In the genomic region with DNA sequence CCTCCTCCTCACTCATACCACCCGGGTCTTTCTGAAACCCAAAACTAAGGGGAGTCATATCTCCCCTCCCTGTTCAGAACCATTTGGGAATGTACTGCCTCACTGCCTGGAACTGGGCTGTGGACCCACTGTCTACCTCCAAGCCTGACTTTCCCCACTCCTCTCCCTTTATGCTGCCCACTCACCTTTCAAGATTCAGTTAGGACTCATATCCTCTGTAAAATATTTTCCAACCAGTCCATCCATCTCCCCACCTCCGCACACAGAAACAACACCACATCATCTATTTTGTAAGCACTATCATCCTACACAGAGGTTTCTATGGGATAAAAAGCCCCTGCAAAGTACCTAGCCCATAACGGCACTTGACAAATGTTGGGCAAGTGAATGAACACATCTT, we compare ENCODE assay signal across 21 cellular contexts.
DNase-seq lines count a peak whose midpoint lies in the region; ATAC-seq and TF ChIP-seq lines count a peak whose summit lies in the region.
"Had no signal": no experiment of that assay in that cellular context is flagged by ENCODE, and none has a peak within 500 bp of the region (broad histone marks: within the 10 kb centered on the region; RNA-seq: fewer than 3 reads in every experiment).

No MANE protein-coding gene starts in this region.

- CTCF ChIA-PET in OCI-LY7 (lab: Charles Lee; ENCODE audit: unreplicated experiment), result no interaction called here

- peaks cover 2% of the 10 kb centered on the region for H3K36me3 Mint-ChIP-seq in activated T-cell treated with anti-CD3 and anti-CD28 coated beads, Interleukin-2, amount 50 U/mL, for 24 hours (ENCODE audit: low read depth)
- peaks cover under 1% of the 10 kb centered on the region for H3K36me3 Mint-ChIP-seq in activated T-cell treated with anti-CD3 and anti-CD28 coated beads, Interleukin-2, amount 50 U/mL, for 4 hours (ENCODE audit: insufficient read depth)
- H3K36me3 Mint-ChIP-seq in central memory CD8-positive, alpha-beta T cell (ENCODE audit: insufficient read depth), result no peaks in the 10 kb centered on the region

- H3K4me1 ChIP-seq in OCI-LY7 (ENCODE audit: insufficient read depth, low read length, poor library complexity, severe bottlenecking) (peaks cover 12% of the 10 kb centered on the region), neuronal stem cell (ENCODE audit: control insufficient read depth in 2 of 2, insufficient read depth in 1 of 2, low read depth in 1 of 2, low read length in 2 of 2) (peaks cover 0 to 3% of the 10 kb centered on the region in 2 donors), osteoblast (ENCODE audit: insufficient read depth, low read length) (no peaks in the 10 kb centered on the region)
- H3K4me1 ChIP-seq: gastroesophageal sphincter, sigmoid colon, testis had no signal

- peak overlapping the region; percentile 45 for H3K27ac Mint-ChIP-seq in activated T-cell treated with anti-CD3 and anti-CD28 coated beads, Interleukin-2, amount 50 U/mL, for 24 hours
- H3K27ac Mint-ChIP-seq in central memory CD8-positive, alpha-beta T cell (ENCODE audit: low read depth), result peak overlapping the region; percentile 69
- H3K27ac Mint-ChIP-seq in stimulated activated naive CD8-positive, alpha-beta T cell treated with anti-CD3 and anti-CD28 coated beads, Interleukin-15, amount 100 ng/mL, for 72 hours, result peak overlapping the region; percentile 31 to 86

- peaks cover 0 to 5% (median 0%) of the 10 kb centered on the region in 3 experiments for H3K27me3 ChIP-seq in neuronal stem cell (ENCODE audit: control insufficient read depth in 3 of 3, insufficient read depth in 3 of 3, low read depth in 1 of 3, low read length in 3 of 3)
- H3K27me3 ChIP-seq in osteoblast (ENCODE audit: insufficient read depth, low read length), result no peaks in the 10 kb centered on the region
- H3K27me3 ChIP-seq: gastroesophageal sphincter, sigmoid colon, testis had no signal

- H2BK5ac ChIP-seq in neuronal stem cell (ENCODE audit: low read length), result no peak overlapping the region

- H3K23ac ChIP-seq in neuronal stem cell (ENCODE audit: low read depth, low read length, poor library complexity), result no peak overlapping the region

- H3K9ac ChIP-seq in neuronal stem cell (ENCODE audit: low read depth, low read length, poor library complexity), result no peak overlapping the region

- no peak for ATAC-seq in activated T-cell treated with anti-CD3 and anti-CD28 coated beads, Interleukin-2, amount 50 U/mL, for 4 hours
- ATAC-seq in central memory CD8-positive, alpha-beta T cell (replicated peaks; ENCODE audit: extremely low read depth, poor library complexity, severe bottlenecking), result no peak
- peak; percentile 8 for ATAC-seq in stimulated activated naive CD8-positive, alpha-beta T cell treated with anti-CD3 and anti-CD28 coated beads, Interleukin-15, amount 100 ng/mL, for 72 hours
- no peak for ATAC-seq in GM18873 (IDR thresholded peaks at IDR 0.05; ENCODE audit: low FRiP score, unreplicated experiment)
- ATAC-seq: gastroesophageal sphincter, HCT116, Right ventricle myocardium inferior had no signal

- H3K14ac ChIP-seq in neuronal stem cell (ENCODE audit: low read length), result no peak overlapping the region

- H3K79me2 ChIP-seq in OCI-LY7 (ENCODE audit: insufficient read depth, low read depth, low read length) (no peaks in the 10 kb centered on the region), osteoblast (ENCODE audit: insufficient read depth, low read length) (no peaks in the 10 kb centered on the region)

- H4K8ac ChIP-seq in neuronal stem cell (ENCODE audit: low read depth, low read length), result no peak overlapping the region

- H2BK12ac ChIP-seq in neuronal stem cell (ENCODE audit: low read length), result no peak overlapping the region

- H3K79me1 ChIP-seq in neuronal stem cell (ENCODE audit: low read depth, low read length), result no peaks in the 10 kb centered on the region

- H3K36me3 ChIP-seq in OCI-LY7 (ENCODE audit: insufficient read depth, low read length) (no peaks in the 10 kb centered on the region; the same call in 1 of the 2 replicates), neuronal stem cell (replicated peaks in 1 of 2; ENCODE audit: control insufficient read depth in 2 of 2, insufficient read depth in 2 of 2, low read length in 2 of 2) (no peaks in the 10 kb centered on the region), osteoblast (ENCODE audit: insufficient read depth, low read length) (no peaks in the 10 kb centered on the region)
- H3K36me3 ChIP-seq: gastroesophageal sphincter, sigmoid colon had no signal

- no peak overlapping the region for H3K4ac ChIP-seq in neuronal stem cell (ENCODE audit: low read length)

- H3K4me3 Mint-ChIP-seq in activated T-cell treated with anti-CD3 and anti-CD28 coated beads, Interleukin-2, amount 50 U/mL, for 24 hours, result peak overlapping the region; percentile 23
- H3K4me3 Mint-ChIP-seq in activated T-cell treated with anti-CD3 and anti-CD28 coated beads, Interleukin-2, amount 50 U/mL, for 4 hours, result no peak overlapping the region
- H3K4me3 Mint-ChIP-seq in central memory CD8-positive, alpha-beta T cell, result no peak overlapping the region
- H3K4me3 Mint-ChIP-seq in stimulated activated naive CD8-positive, alpha-beta T cell treated with anti-CD3 and anti-CD28 coated beads, Interleukin-15, amount 100 ng/mL, for 72 hours, result peak overlapping the region; percentile 22 to 63

- no peaks in the 10 kb centered on the region for H3K9me2 ChIP-seq in OCI-LY7 (ENCODE audit: insufficient read depth, low read length)

- H4K20me1 ChIP-seq in OCI-LY7 (ENCODE audit: insufficient read depth, low read length), result no peaks in the 10 kb centered on the region
- no peaks in the 10 kb centered on the region for H4K20me1 ChIP-seq in osteoblast (ENCODE audit: insufficient read depth, low read length)

- 0 out of 2 replicates have a peak overlapping the region, but pooled peaks have one; percentile 53 for H3K4me2 ChIP-seq in OCI-LY7 (ENCODE audit: low read length)
- H3K4me2 ChIP-seq in neuronal stem cell (ENCODE audit: insufficient read depth, low read length, poor library complexity, severe bottlenecking), result no peak overlapping the region
- H3K4me2 ChIP-seq in osteoblast (ENCODE audit: insufficient read depth, low read length), result no peak overlapping the region

- H2BK120ac ChIP-seq in neuronal stem cell (ENCODE audit: low read depth, low read length), result no peak overlapping the region

- H3K4me3 ChIP-seq in OCI-LY7 (ENCODE audit: low read depth, low read length, poor library complexity, severe bottlenecking) (no peak overlapping the region), neuronal stem cell (ENCODE audit: low read length in 2 of 2) (no peak overlapping the region), osteoblast (ENCODE audit: insufficient read depth, low read length) (no peak overlapping the region)
- H3K4me3 ChIP-seq: gastroesophageal sphincter, sigmoid colon, testis had no signal

- WGBS in neuronal stem cell (ENCODE audit: extremely low coverage in 2 of 2, insufficient read length in 2 of 2, insufficient replicate concordance in 1 of 2), 2 donors, result no CpG with 5 or more reads among the region's 3 CpGs

- peaks cover 21% of the 10 kb centered on the region; the same call in 1 of the 2 replicates for H3K9me3 ChIP-seq in OCI-LY7 (ENCODE audit: low read length)
- peaks cover 3 to 14% of the 10 kb centered on the region in 2 donors for H3K9me3 ChIP-seq in neuronal stem cell (replicated peaks in 1 of 2; ENCODE audit: control insufficient read depth in 2 of 2, insufficient read depth in 1 of 2, low read depth in 1 of 2, low read length in 2 of 2)
- no peaks in the 10 kb centered on the region for H3K9me3 ChIP-seq in osteoblast (ENCODE audit: low read depth, low read length)
- H3K9me3 ChIP-seq: testis had no signal

- no TSS peak for BruUV-seq in OCI-LY7 (replicated peaks; lab: Mats Ljungman, UMichigan)

- intact Hi-C loops in OCI-LY7 (cut with micrococcal nuclease; ENCODE audit: unreplicated experiment), result no loop called here

- peak overlapping the region; percentile 86; the same call in 1 of the 2 replicates for H2AFZ ChIP-seq in OCI-LY7 (ENCODE audit: low read length)
- no peak overlapping the region for H2AFZ ChIP-seq in neuronal stem cell (ENCODE audit: low read length)
- H2AFZ ChIP-seq in osteoblast (ENCODE audit: low read length), result no peak overlapping the region

- H2BK15ac ChIP-seq in neuronal stem cell (ENCODE audit: low read length), result no peak overlapping the region

- TF ChIP-seq CTCF in OCI-LY7 (conservative IDR thresholded peaks at IDR 0.05; ENCODE audit: low read length) (no peak), osteoblast (IDR thresholded peaks at IDR 0.05; ENCODE audit: extremely low read depth, low read depth, low read length) (no peak)

- no peak overlapping the region for H2AK5ac ChIP-seq in neuronal stem cell (ENCODE audit: low read depth, low read length)

- DNase-seq in activated T-cell treated with anti-CD3 and anti-CD28 coated beads, Interleukin-2, amount 50 U/mL, for 24 hours, result no peak
- no peak for DNase-seq in activated T-cell treated with anti-CD3 and anti-CD28 coated beads, Interleukin-2, amount 50 U/mL, for 4 hours
- no peak for DNase-seq in OCI-LY7 (ENCODE audit: low spot score)
- no peak for DNase-seq in central memory CD8-positive, alpha-beta T cell (ENCODE audit: low spot score in 2 of 2)
- no peak for DNase-seq in stimulated activated naive CD8-positive, alpha-beta T cell treated with anti-CD3 and anti-CD28 coated beads, Interleukin-15, amount 100 ng/mL, for 72 hours
- no peak for DNase-seq in neuronal stem cell (ENCODE audit: low spot score)
- DNase-seq in osteoblast (ENCODE audit: insufficient read length, low spot score, missing footprints), result no peak
- DNase-seq: anterior cingulate cortex; DMS 273 treated with DMSO at 0.1 percent for 48 hours; effector CD4-positive, alpha-beta T cell; kidney glomerular epithelial cell; mammary epithelial cell; NCI-H524 treated with DMSO at 0.1 percent for 48 hours; posterior cingulate gyrus; sigmoid colon; testis had no signal

- H3K18ac ChIP-seq in neuronal stem cell (ENCODE audit: low read length), result no peak overlapping the region

- H3K27ac ChIP-seq in OCI-LY7 (ENCODE audit: low read depth, low read length, poor library complexity, severe bottlenecking), result no peak overlapping the region
- no peak overlapping the region for H3K27ac ChIP-seq in neuronal stem cell (replicated peaks; ENCODE audit: low read length)
- no peak overlapping the region for H3K27ac ChIP-seq in osteoblast (ENCODE audit: low read depth, low read length)
- H3K27ac ChIP-seq: C4-2B, gastroesophageal sphincter, sigmoid colon, testis had no signal

- H3K9me3 Mint-ChIP-seq in activated T-cell treated with anti-CD3 and anti-CD28 coated beads, Interleukin-2, amount 50 U/mL, for 24 hours, result peaks cover 19% of the 10 kb centered on the region
- peaks cover 23% of the 10 kb centered on the region for H3K9me3 Mint-ChIP-seq in activated T-cell treated with anti-CD3 and anti-CD28 coated beads, Interleukin-2, amount 50 U/mL, for 4 hours
- H3K9me3 Mint-ChIP-seq in central memory CD8-positive, alpha-beta T cell, result peaks cover 3% of the 10 kb centered on the region
- H3K9me3 Mint-ChIP-seq in stimulated activated naive CD8-positive, alpha-beta T cell treated with anti-CD3 and anti-CD28 coated beads, Interleukin-15, amount 100 ng/mL, for 72 hours, result peaks cover 28 to 44% of the 10 kb centered on the region in 2 donors

- H3K4me1 Mint-ChIP-seq in activated T-cell treated with anti-CD3 and anti-CD28 coated beads, Interleukin-2, amount 50 U/mL, for 24 hours (ENCODE audit: low read depth), result peaks cover 25% of the 10 kb centered on the region
- H3K4me1 Mint-ChIP-seq in activated T-cell treated with anti-CD3 and anti-CD28 coated beads, Interleukin-2, amount 50 U/mL, for 4 hours (ENCODE audit: low read depth), result peaks cover 17% of the 10 kb centered on the region
- H3K4me1 Mint-ChIP-seq in central memory CD8-positive, alpha-beta T cell, result peaks cover 17% of the 10 kb centered on the region
- H3K4me1 Mint-ChIP-seq in stimulated activated naive CD8-positive, alpha-beta T cell treated with anti-CD3 and anti-CD28 coated beads, Interleukin-15, amount 100 ng/mL, for 72 hours, result peaks cover 26% of the 10 kb centered on the region

- H3K27me3 Mint-ChIP-seq in activated T-cell treated with anti-CD3 and anti-CD28 coated beads, Interleukin-2, amount 50 U/mL, for 24 hours, result peaks cover 26% of the 10 kb centered on the region
- H3K27me3 Mint-ChIP-seq in activated T-cell treated with anti-CD3 and anti-CD28 coated beads, Interleukin-2, amount 50 U/mL, for 4 hours (ENCODE audit: low read depth), result peaks cover 5% of the 10 kb centered on the region
- H3K27me3 Mint-ChIP-seq in central memory CD8-positive, alpha-beta T cell, result no peaks in the 10 kb centered on the region
- H3K27me3 Mint-ChIP-seq in stimulated activated naive CD8-positive, alpha-beta T cell treated with anti-CD3 and anti-CD28 coated beads, Interleukin-15, amount 100 ng/mL, for 72 hours, result peaks cover 45% of the 10 kb centered on the region

- no peak overlapping the region for H4K91ac ChIP-seq in neuronal stem cell (ENCODE audit: low read depth, low read length, poor library complexity)

- POLR2A ChIA-PET in OCI-LY7 (lab: Charles Lee), result interaction anchor here (1.4 kb wide), 1 partner anchor 35 kb away, joined by 3 read pairs; no protein-coding TSS in a partner anchor

Comparison
In these comparisons a context has a peak if more than half of its experiments do, and no peak if none do; other contexts are left out.
1. H3K4me3 Mint-ChIP-seq: peak in activated T-cell treated with anti-CD3 and anti-CD28 coated beads, Interleukin-2, amount 50 U/mL, for 24 hours (single experiment) and stimulated activated naive CD8-positive, alpha-beta T cell treated with anti-CD3 and anti-CD28 coated beads, Interleukin-15, amount 100 ng/mL, for 72 hours (2 of 2); none in activated T-cell treated with anti-CD3 and anti-CD28 coated beads, Interleukin-2, amount 50 U/mL, for 4 hours (single experiment) and central memory CD8-positive, alpha-beta T cell (single experiment).
2. Peak in every context shown above with its lines, with median percentiles within 50 percentile points of each other: H3K27ac Mint-ChIP-seq.